Comparison of ENCODE assay signal across 8 cellular contexts in the genomic region with DNA sequence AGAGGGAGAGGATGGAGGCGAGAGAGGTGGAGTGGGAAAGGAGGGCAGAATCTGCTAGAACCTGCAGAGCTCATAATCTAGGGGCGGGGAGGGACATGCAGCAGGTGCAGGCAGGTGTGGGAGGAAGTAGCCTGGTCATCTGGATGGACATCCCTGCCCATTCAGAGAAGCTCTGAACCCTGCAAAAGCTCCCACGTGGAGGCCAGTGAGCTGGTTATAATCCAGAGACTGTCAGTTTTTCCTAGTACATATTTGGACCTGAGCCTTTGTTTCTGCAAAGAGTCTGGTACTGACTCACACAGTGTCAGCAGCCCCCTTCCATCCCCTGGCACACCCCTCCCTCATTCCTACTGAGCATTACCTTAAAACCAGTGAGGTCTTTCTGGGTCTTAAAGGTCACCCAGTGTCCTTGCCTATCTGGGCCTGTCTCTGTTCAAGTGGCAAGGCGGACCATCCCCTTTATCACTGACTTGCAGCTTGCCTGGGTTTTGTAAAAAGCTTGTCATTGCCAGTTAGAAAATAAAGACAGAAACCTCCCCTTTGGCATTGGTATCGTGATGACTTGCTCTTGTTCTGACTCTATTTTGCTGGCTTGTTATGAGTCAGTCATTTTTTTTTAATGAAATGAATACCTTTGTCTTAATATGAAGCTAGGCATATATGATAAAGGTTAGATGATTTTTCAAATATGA. TPM values are rescaled to one million over a fixed set of nuclear protein-coding genes. Genes with fewer than 3 reads are reported as not detected.
DNase-seq lines count a peak whose midpoint lies in the region; ATAC-seq and TF ChIP-seq lines count a peak whose summit lies in the region.

No MANE protein-coding gene starts in this region.

- peak; percentile 42 for ATAC-seq in GM19438 (IDR thresholded peaks at IDR 0.05; ENCODE audit: low read depth, unreplicated experiment)
- ATAC-seq in HG03460 (IDR thresholded peaks at IDR 0.05; ENCODE audit: unreplicated experiment): peak; percentile 48
- peak; percentile 46 for ATAC-seq in left ventricle myocardium superior

- no peak for TF ChIP-seq POLR2A in transverse colon (IDR thresholded peaks at IDR 0.05)

- peak; percentile 39 for DNase-seq in activated T-cell treated with anti-CD3 and anti-CD28 coated beads, Interleukin-2, amount 50 U/mL, for 1 hour
- no peak for DNase-seq in left ventricle myocardium superior
- no peak for DNase-seq in transverse colon
- no peak for DNase-seq in G401 (ENCODE audit: low spot score)
- DNase-seq in NCI-H1436 (lab: John Stamatoyannopoulos, UW): no peak

- no peak overlapping the region for H3K4me3 ChIP-seq in BLaER1 treated with 17β-estradiol and CSF1 and Interleukin-3, amounts not matched to agents 10 nM and 100 nM
- no peak overlapping the region for H3K4me3 ChIP-seq in transverse colon

- peaks cover 0 to 44% (median 0%) of the 10 kb centered on the region in 11 experiments; a peak in 8 of 22 replicates for H3K36me3 ChIP-seq in BLaER1 treated with 17β-estradiol and CSF1 and Interleukin-3, amounts not matched to agents 10 nM and 100 nM
- H3K36me3 ChIP-seq in transverse colon: no peaks in the 10 kb centered on the region

- no peaks in the 10 kb centered on the region for H3K27me3 ChIP-seq in BLaER1 treated with 17β-estradiol and CSF1 and Interleukin-3, amounts not matched to agents 10 nM and 100 nM
- no peaks in the 10 kb centered on the region for H3K27me3 ChIP-seq in transverse colon

- peak overlapping the region in 3 of 11 experiments; percentile 43 to 69 (median 63); a peak in 5 of 22 replicates for H3K27ac ChIP-seq in BLaER1 treated with 17β-estradiol and CSF1 and Interleukin-3, amounts not matched to agents 10 nM and 100 nM
- peak overlapping the region; percentile 22 to 46 (median 30) for H3K27ac ChIP-seq in transverse colon

- peaks cover 6 to 100% (median 93%) of the 10 kb centered on the region in 11 experiments; a peak in 20 of 22 replicates for H4K20me1 ChIP-seq in BLaER1 treated with 17β-estradiol and CSF1 and Interleukin-3, amounts not matched to agents 10 nM and 100 nM

- intact Hi-C loops in left ventricle myocardium superior (cut with micrococcal nuclease) (no loop called here), transverse colon (cut with DNase I; ENCODE audit: low total_unique reads) (no loop called here)

- H3K9me3 ChIP-seq in BLaER1 treated with 17β-estradiol and CSF1 and Interleukin-3, amounts not matched to agents 10 nM and 100 nM (replicated peaks in 1 of 11): no peaks in the 10 kb centered on the region
- no peaks in the 10 kb centered on the region for H3K9me3 ChIP-seq in transverse colon

- no peak for TF ChIP-seq CTCF in transverse colon (IDR thresholded peaks at IDR 0.05)

- peaks cover 15 to 100% (median 50%) of the 10 kb centered on the region in 10 experiments; a peak in 19 of 20 replicates for H3K4me1 ChIP-seq in BLaER1 treated with 17β-estradiol and CSF1 and Interleukin-3, amounts not matched to agents 10 nM and 100 nM
- H3K4me1 ChIP-seq in transverse colon: peaks cover 7 to 45% (median 15%) of the 10 kb centered on the region in 4 donors

- peak overlapping the region in 3 of 11 experiments; percentile 30 to 61 (median 40); a peak in 5 of 22 replicates for H3K9ac ChIP-seq in BLaER1 treated with 17β-estradiol and CSF1 and Interleukin-3, amounts not matched to agents 10 nM and 100 nM

- TF ChIP-seq EP300 in transverse colon (IDR thresholded peaks at IDR 0.05; ENCODE audit: low read depth): no peak

- WGBS in transverse colon (ENCODE audit: low coverage in 1 of 2), 2 donors: 68 to 78% methylated on average over 4 to 5 of the region's 5 CpGs

- peak overlapping the region; percentile 8 to 99 (median 67); a peak in 20 of 22 replicates for H3K4me2 ChIP-seq in BLaER1 treated with 17β-estradiol and CSF1 and Interleukin-3, amounts not matched to agents 10 nM and 100 nM

- in situ Hi-C loops in transverse colon (cut with MboI; ENCODE audit: low pct_ligation_motif_present in 1 of 4, low pct_unique_long_range_greater_than_20kb in 1 of 4, low sequenced_read_pairs in 3 of 4): no loop called here
- in situ Hi-C loops in G401 (cut with HindIII; ENCODE audit: low sequenced_read_pairs): no loop called here

RNA-seq across cellular contexts. Expression of a gene that starts 26.1 kb away (rescaled TPM):
- total RNA-seq in left ventricle myocardium superior (7.1 TPM), transverse colon (10 to 100 TPM; 25.3 to 40.8 (median 31.7) TPM)
- 1.3 and 1.5 TPM in 2 replicates for total RNA-seq in G401 (2014; rRNA removed; shearing (Covaris generic))
